In the genomic region with DNA sequence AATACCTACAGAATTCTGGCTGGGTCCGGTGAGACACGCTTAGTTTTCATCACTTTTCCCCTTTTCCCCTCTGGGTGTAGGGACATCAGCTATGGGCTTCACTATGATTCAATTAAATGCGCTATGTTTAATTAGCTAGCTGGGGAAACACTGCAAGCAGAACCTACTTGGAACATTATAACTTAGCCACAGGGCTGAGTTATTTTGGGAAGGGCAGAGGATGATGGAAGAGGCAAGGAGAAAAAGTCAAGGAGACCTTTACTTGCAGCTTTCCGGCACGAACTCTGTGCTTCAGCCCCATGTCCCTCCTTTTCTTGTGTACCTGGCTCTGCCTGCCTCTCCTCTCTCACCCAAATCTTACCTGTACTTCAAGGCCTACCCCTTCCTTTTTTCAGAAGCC, we compare ENCODE assay signal across 28 cellular contexts.
"Had no signal": no experiment of that assay in that cellular context is flagged by ENCODE, and none has a peak within 500 bp of the region (broad histone marks: within the 10 kb centered on the region; RNA-seq: fewer than 3 reads in every experiment).

No MANE protein-coding gene starts in this region.

- H3K36me3 ChIP-seq: SJSA1 had no signal

- H3K27me3 ChIP-seq: SJSA1 had no signal

- H3K27ac ChIP-seq: KMS-11, PC-9, RWPE1, SJSA1 had no signal

- H3K9me3 ChIP-seq: SK-N-SH had no signal

- DNase-seq: Karpas-422, KBM-7, MM.1S, MV-4-11, NCI-H1092, NCI-H1105, NCI-H1417 treated with DMSO at 0.1 percent for 48 hours, NCI-H1436 treated with DMSO at 0.1 percent for 48 hours, NCI-H1694 treated with DMSO at 0.1 percent for 48 hours, NCI-H187 treated with DMSO at 0.1 percent for 48 hours, NCI-H2029, NCI-H2081, NCI-H2227 treated with DMSO at 0.1 percent for 48 hours, NCI-H345, NCI-H446, NCI-H510A treated with DMSO at 0.1 percent for 48 hours, NCI-H524 treated with DMSO at 0.1 percent for 48 hours, NCI-H526 treated with DMSO at 0.1 percent for 48 hours, NCI-H82, PC-9, SHP77 treated with DMSO at 0.1 percent for 48 hours, SK-N-SH, SW 1271 had no signal

- ATAC-seq: Panc1, Right ventricle myocardium inferior had no signal

- H3K4me3 ChIP-seq: PC-9, SJSA1 had no signal
